ENCODE assay signal across 8 cellular contexts in genomic region chr12:62602445-62603060, GRCh38.
DNase-seq lines count a peak whose midpoint lies in the region; ATAC-seq and TF ChIP-seq lines count a peak whose summit lies in the region.

No MANE protein-coding gene starts in this region.

- TF ChIP-seq POLR2A in vagina (IDR thresholded peaks at IDR 0.05): peak in 1 of 2 donors; percentile 48

- peak; percentile 63 for DNase-seq in NCI-H1694 (lab: John Stamatoyannopoulos, UW)
- DNase-seq in right cardiac atrium: peak; percentile 93 to 97 (median 96)
- DNase-seq in putamen (ENCODE audit: low spot score): peak; percentile 92
- peak in 1 of 2 donors; percentile 96 for DNase-seq in vagina (ENCODE audit: extremely low spot score in 2 of 2)

- H3K9me3 ChIP-seq in right cardiac atrium (ENCODE audit: control insufficient read depth, low read length) (no peaks in the 10 kb centered on the region), vagina (no peaks in the 10 kb centered on the region)

- WGBS in right cardiac atrium: under 1% methylated on average over 59 of the region's 59 CpGs

- H3K4me1 ChIP-seq in right cardiac atrium (ENCODE audit: control insufficient read depth, insufficient read depth, low read length) (no peaks in the 10 kb centered on the region), vagina (peaks cover 33% of the 10 kb centered on the region)

- peak overlapping the region; percentile 89 for H3K4me3 Mint-ChIP-seq in T-helper 1 cell treated with Interleukin-12 subunit alpha and Interleukin-12 subunit beta and Interleukin-4 antibody, amounts not matched to agents 30 μg/mL and 1 μg/mL, for 36 hours

- peaks cover 31% of the 10 kb centered on the region for H3K4me1 Mint-ChIP-seq in T-helper 1 cell treated with Interleukin-12 subunit alpha and Interleukin-12 subunit beta and Interleukin-4 antibody, amounts not matched to agents 30 μg/mL and 1 μg/mL, for 36 hours (ENCODE audit: low read depth)

- TF ChIP-seq CTCF in vagina (IDR thresholded peaks at IDR 0.05): no peak

- no peaks in the 10 kb centered on the region for H3K36me3 ChIP-seq in vagina

- peaks cover 18% of the 10 kb centered on the region for H3K36me3 Mint-ChIP-seq in T-helper 1 cell treated with Interleukin-12 subunit alpha and Interleukin-12 subunit beta and Interleukin-4 antibody, amounts not matched to agents 30 μg/mL and 1 μg/mL, for 36 hours (ENCODE audit: low read depth)

- peak overlapping the region; percentile 98 for H3K27ac Mint-ChIP-seq in T-helper 1 cell treated with Interleukin-12 subunit alpha and Interleukin-12 subunit beta and Interleukin-4 antibody, amounts not matched to agents 30 μg/mL and 1 μg/mL, for 36 hours

- peaks cover 2% of the 10 kb centered on the region for H3K27me3 Mint-ChIP-seq in T-helper 1 cell treated with Interleukin-12 subunit alpha and Interleukin-12 subunit beta and Interleukin-4 antibody, amounts not matched to agents 30 μg/mL and 1 μg/mL, for 36 hours (ENCODE audit: low read depth)

- no peaks in the 10 kb centered on the region for H3K9me3 Mint-ChIP-seq in T-helper 1 cell treated with Interleukin-12 subunit alpha and Interleukin-12 subunit beta and Interleukin-4 antibody, amounts not matched to agents 30 μg/mL and 1 μg/mL, for 36 hours

- peak overlapping the region; percentile 99 for H3K27ac ChIP-seq in angular gyrus (ENCODE audit: low read depth, low read length)
- peak overlapping the region; percentile 97 for H3K27ac ChIP-seq in right cardiac atrium (ENCODE audit: low read length)
- H3K27ac ChIP-seq in vagina: peak overlapping the region; percentile 99

- H3K4me3 ChIP-seq in right cardiac atrium (ENCODE audit: low read length): peak overlapping the region; percentile 71
- peak overlapping the region; percentile 68 to 73 for H3K4me3 ChIP-seq in vagina

- H3K27me3 ChIP-seq in right cardiac atrium (ENCODE audit: control insufficient read depth, insufficient read depth): no peaks in the 10 kb centered on the region
- H3K27me3 ChIP-seq in vagina: no peaks in the 10 kb centered on the region

- intact Hi-C loops in right cardiac atrium (cut with DNase I): loop anchor here in 2 of 4 donors (5.0 to 10.0 kb wide), 3 partner anchors 102 to 195 kb away; no protein-coding TSS in a partner anchor
- intact Hi-C loops in vagina (cut with DNase I): loop anchor here (5.0 to 10.0 kb wide), 2 partner anchors 122 to 190 kb away; no protein-coding TSS in a partner anchor

- ATAC-seq in GM18498 (IDR thresholded peaks at IDR 0.05; ENCODE audit: unreplicated experiment) (peak; percentile 66), HG02885 (IDR thresholded peaks at IDR 0.05; ENCODE audit: poor library complexity, unreplicated experiment) (peak; percentile 69), right cardiac atrium (peak; percentile 93 to 94)
